Comparison of ENCODE assay signal across 27 cellular contexts in genomic region chrX:117788339-117788738, GRCh38.
"Had no signal": no experiment of that assay in that cellular context is flagged by ENCODE, and none has a peak within 500 bp of the region (broad histone marks: within the 10 kb centered on the region; RNA-seq: fewer than 3 reads in every experiment).

No MANE protein-coding gene starts in this region.

- H3K4me1 Mint-ChIP-seq: endodermal cell; mesothelial cell of epicardium; naive B cell; naive thymus-derived CD8-positive, alpha-beta T cell had no signal

- H3K9me3 Mint-ChIP-seq: dendritic cell treated with granulocyte-macrophage colony-stimulating factor and Interleukin-4, amounts not matched to agents 40 ng/mL and 50 ng/mL, for 4 days; effector memory CD8-positive, alpha-beta T cell had no signal

- DNase-seq: cortex of kidney; effector CD8-positive, alpha-beta T cell; effector memory CD8-positive, alpha-beta T cell; endodermal cell; erythroblast; esophagus squamous epithelium; foreskin fibroblast; foreskin melanocyte; gastrocnemius medialis; glutamatergic neuron; head of caudate nucleus; heart right ventricle; hippocampal formation; left cardiac atrium; left lung; left ventricle myocardium superior; lower lobe of right lung; mesenchymal stem cell; mucosa of descending colon; naive B cell; naive thymus-derived CD8-positive, alpha-beta T cell had no signal

- H3K36me3 Mint-ChIP-seq: mesothelial cell of epicardium; naive B cell; naive thymus-derived CD8-positive, alpha-beta T cell had no signal

- ATAC-seq: effector memory CD8-positive, alpha-beta T cell; esophagus mucosa; gastrocnemius medialis; heart right ventricle; left cardiac atrium; left lung; left ventricle myocardium superior; lower lobe of right lung; mucosa of descending colon; naive thymus-derived CD8-positive, alpha-beta T cell had no signal

- H3K27ac Mint-ChIP-seq: dendritic cell treated with granulocyte-macrophage colony-stimulating factor and Interleukin-4, amounts not matched to agents 40 ng/mL and 50 ng/mL, for 4 days; effector memory CD8-positive, alpha-beta T cell; endodermal cell; mesothelial cell of epicardium; naive B cell; naive thymus-derived CD8-positive, alpha-beta T cell had no signal

- H3K4me3 Mint-ChIP-seq: dendritic cell treated with granulocyte-macrophage colony-stimulating factor and Interleukin-4, amounts not matched to agents 40 ng/mL and 50 ng/mL, for 4 days; effector memory CD8-positive, alpha-beta T cell; endodermal cell; mesothelial cell of epicardium; naive B cell; naive thymus-derived CD8-positive, alpha-beta T cell had no signal

- FAIRE-seq: endometrium, islet of Langerhans, keratinocyte had no signal

- H3K27me3 Mint-ChIP-seq: dendritic cell treated with granulocyte-macrophage colony-stimulating factor and Interleukin-4, amounts not matched to agents 40 ng/mL and 50 ng/mL, for 4 days; effector memory CD8-positive, alpha-beta T cell; naive B cell; naive thymus-derived CD8-positive, alpha-beta T cell had no signal
